10 cellular contexts compared by ENCODE assay signal in the genomic region with DNA sequence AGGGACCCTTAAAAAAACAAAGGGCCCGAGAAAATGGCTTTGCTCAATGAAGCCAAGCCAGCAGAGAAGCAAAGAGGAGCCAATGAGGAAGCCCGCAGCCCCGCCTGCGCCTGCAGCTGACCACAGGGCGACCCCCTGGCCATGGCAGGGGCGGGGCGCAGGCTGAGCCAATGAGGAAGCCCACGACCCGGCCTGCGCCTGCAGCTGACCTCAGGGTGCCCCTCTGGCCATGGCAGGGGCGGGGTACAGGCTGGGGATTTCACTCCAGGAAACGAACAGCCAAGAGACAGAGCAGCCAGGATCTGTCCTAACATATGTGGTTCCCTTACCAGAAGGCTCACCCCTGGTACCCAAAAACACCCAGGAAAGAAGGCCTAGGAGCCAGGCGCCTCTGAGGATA.
DNase-seq lines count a peak whose midpoint lies in the region; ATAC-seq and TF ChIP-seq lines count a peak whose summit lies in the region.
"Had no signal": no experiment of that assay in that cellular context is flagged by ENCODE, and none has a peak within 500 bp of the region (broad histone marks: within the 10 kb centered on the region; RNA-seq: fewer than 3 reads in every experiment).

No MANE protein-coding gene starts in this region.

- peaks cover 11 to 29% of the 10 kb centered on the region in 2 donors for H3K36me3 Mint-ChIP-seq in activated T-cell treated with anti-CD3 and anti-CD28 coated beads, Interleukin-2, amount 50 U/mL, for 72 hours (ENCODE audit: insufficient read depth in 2 of 2)
- peaks cover 44% of the 10 kb centered on the region for H3K36me3 Mint-ChIP-seq in activated CD4-positive, alpha-beta memory T cell treated with anti-CD3 and anti-CD28 coated beads for 36 hours

- TF ChIP-seq POLR2A in thyroid gland (IDR thresholded peaks at IDR 0.05) = no peak

- peak overlapping the region in 1 of 2 donors; percentile 40 for H3K4me3 Mint-ChIP-seq in activated T-cell treated with anti-CD3 and anti-CD28 coated beads, Interleukin-2, amount 50 U/mL, for 72 hours
- no peak overlapping the region for H3K4me3 Mint-ChIP-seq in activated CD4-positive, alpha-beta memory T cell treated with anti-CD3 and anti-CD28 coated beads for 36 hours

- CTCF ChIA-PET in activated CD4-positive, alpha-beta memory T cell treated with anti-CD3 and anti-CD28 coated beads for 36 hours (lab: Charles Lee) = interaction anchor here (1.2 to 2.2 kb wide), 5 partner anchors 10 to 190 kb away, joined by 3 to 8 read pairs (median 5); no protein-coding TSS in a partner anchor

- TF ChIP-seq CTCF in thyroid gland (IDR thresholded peaks at IDR 0.05) = no peak

- H3K27ac ChIP-seq in thyroid gland = peak overlapping the region in 2 of 3 donors; percentile 57 to 59

- H3K4me1 ChIP-seq in thyroid gland = peaks cover 18 to 21% of the 10 kb centered on the region in 2 donors

- POLR2A ChIA-PET in activated CD4-positive, alpha-beta memory T cell treated with anti-CD3 and anti-CD28 coated beads for 36 hours (lab: Charles Lee) = interaction anchor here (0.9 to 1.3 kb wide), 2 partner anchors 98 to 107 kb away, joined by 3 to 4 read pairs; no protein-coding TSS in a partner anchor

- peak overlapping the region; percentile 4; the same call in 1 of the 2 replicates for H3K4me3 ChIP-seq in iPS-18c (ENCODE audit: insufficient read depth, low read depth, low read length)
- H3K4me3 ChIP-seq in thyroid gland (replicated peaks in 1 of 3) = no peak overlapping the region
- H3K4me3 ChIP-seq: right atrium auricular region had no signal

- no peak for ATAC-seq in activated T-cell treated with anti-CD3 and anti-CD28 coated beads, Interleukin-2, amount 50 U/mL, for 72 hours (replicated peaks in 1 of 2)
- ATAC-seq in GM19035 (IDR thresholded peaks at IDR 0.05; ENCODE audit: unreplicated experiment) = no peak

- WGBS in thyroid gland, 2 donors = 66 to 78% methylated on average over 8 to 13 of the region's 13 CpGs

- H3K27me3 Mint-ChIP-seq in activated T-cell treated with anti-CD3 and anti-CD28 coated beads, Interleukin-2, amount 50 U/mL, for 72 hours (ENCODE audit: low read depth) = no peaks in the 10 kb centered on the region
- H3K27me3 Mint-ChIP-seq in activated CD4-positive, alpha-beta memory T cell treated with anti-CD3 and anti-CD28 coated beads for 36 hours = no peaks in the 10 kb centered on the region

- intact Hi-C loops in activated CD4-positive, alpha-beta memory T cell treated with anti-CD3 and anti-CD28 coated beads for 36 hours (cut with micrococcal nuclease) = loop anchor here (5.0 kb wide), 1 partner anchor 552 kb away; no protein-coding TSS in a partner anchor
- intact Hi-C loops in thyroid gland (cut with DNase I) = loop anchor here (10.0 kb wide), 1 partner anchor 179 kb away; no protein-coding TSS in a partner anchor

- peak overlapping the region; percentile 22 for H3K27ac Mint-ChIP-seq in activated T-cell treated with anti-CD3 and anti-CD28 coated beads, Interleukin-2, amount 50 U/mL, for 72 hours
- H3K27ac Mint-ChIP-seq in activated CD4-positive, alpha-beta memory T cell treated with anti-CD3 and anti-CD28 coated beads for 36 hours = peak overlapping the region; percentile 54

- H3K9me3 ChIP-seq in iPS-18c (ENCODE audit: control insufficient read depth, insufficient read depth, low read length) (no peaks in the 10 kb centered on the region), thyroid gland (no peaks in the 10 kb centered on the region)
- H3K9me3 ChIP-seq: right atrium auricular region had no signal

- H3K4me1 Mint-ChIP-seq in activated T-cell treated with anti-CD3 and anti-CD28 coated beads, Interleukin-2, amount 50 U/mL, for 72 hours (ENCODE audit: low read depth) = peaks cover 40% of the 10 kb centered on the region
- H3K4me1 Mint-ChIP-seq in activated CD4-positive, alpha-beta memory T cell treated with anti-CD3 and anti-CD28 coated beads for 36 hours (ENCODE audit: low read depth) = peaks cover 55% of the 10 kb centered on the region

- peaks cover 12 to 15% of the 10 kb centered on the region in 2 donors for H3K36me3 ChIP-seq in thyroid gland

- H3K27me3 ChIP-seq in thyroid gland = no peaks in the 10 kb centered on the region
- H3K27me3 ChIP-seq: right atrium auricular region had no signal

- no peak for DNase-seq in activated T-cell treated with anti-CD3 and anti-CD28 coated beads, Interleukin-2, amount 50 U/mL, for 72 hours
- DNase-seq in activated T-cell treated with anti-CD3 and anti-CD28 coated beads for 4 hours (no peak), thyroid gland (no peak), NCI-H2196 (lab: John Stamatoyannopoulos, UW; ENCODE audit: unreplicated experiment) (no peak), hippocampal formation (lab: John Stamatoyannopoulos, UW) (no peak)
- DNase-seq in activated CD4-positive, alpha-beta memory T cell treated with anti-CD3 and anti-CD28 coated beads for 36 hours = no peak
- DNase-seq: NCI-H526 treated with DMSO at 0.1 percent for 48 hours had no signal

- no peaks in the 10 kb centered on the region for H3K9me3 Mint-ChIP-seq in activated T-cell treated with anti-CD3 and anti-CD28 coated beads, Interleukin-2, amount 50 U/mL, for 72 hours
- H3K9me3 Mint-ChIP-seq in activated CD4-positive, alpha-beta memory T cell treated with anti-CD3 and anti-CD28 coated beads for 36 hours = no peaks in the 10 kb centered on the region
